In the genomic region with DNA sequence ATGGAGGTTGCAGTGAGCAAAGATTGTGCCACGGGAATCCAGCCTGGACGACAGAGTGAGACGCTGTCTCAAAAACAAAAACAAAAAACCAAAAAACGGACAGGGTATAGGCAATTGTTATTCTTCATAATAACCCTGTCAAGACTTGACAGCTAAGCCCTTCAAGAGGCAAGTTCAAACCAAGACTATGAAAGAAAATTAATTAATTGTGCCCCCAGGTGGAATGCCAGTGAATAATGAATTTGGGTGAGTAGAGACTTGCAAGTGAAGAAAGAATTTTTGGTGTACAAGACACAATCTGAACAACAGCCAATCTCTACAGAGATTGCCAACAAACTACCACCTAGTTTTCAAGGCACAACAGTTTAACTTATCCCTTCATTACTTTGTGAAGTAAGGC, we compare ENCODE assay signal across 2 cellular contexts.
TF ChIP-seq lines count a peak whose summit lies in the region.

No MANE protein-coding gene starts in this region.

TF ChIP-seq in GM23338, 12 proteins besides CTCF, POLR2A, EP300 and RAD21:
- no peak for TF ChIP-seq JUNB (IDR thresholded peaks at IDR 0.05; ENCODE audit: unreplicated experiment)
TF ChIP-seq in GM23338: peak in this region for 0.

TF ChIP-seq in GM12878, 131 proteins besides CTCF, POLR2A, EP300 and RAD21:
- TF ChIP-seq TBL1XR1 (IDR thresholded peaks at IDR 0.05; ENCODE audit: low read depth, low read length) (no peak), RUNX3 (IDR thresholded peaks at IDR 0.05; ENCODE audit: low read length) (no peak), SP1 (IDR thresholded peaks at IDR 0.05; ENCODE audit: low read depth, low read length) (no peak)
- TF ChIP-seq, protein P1, sequence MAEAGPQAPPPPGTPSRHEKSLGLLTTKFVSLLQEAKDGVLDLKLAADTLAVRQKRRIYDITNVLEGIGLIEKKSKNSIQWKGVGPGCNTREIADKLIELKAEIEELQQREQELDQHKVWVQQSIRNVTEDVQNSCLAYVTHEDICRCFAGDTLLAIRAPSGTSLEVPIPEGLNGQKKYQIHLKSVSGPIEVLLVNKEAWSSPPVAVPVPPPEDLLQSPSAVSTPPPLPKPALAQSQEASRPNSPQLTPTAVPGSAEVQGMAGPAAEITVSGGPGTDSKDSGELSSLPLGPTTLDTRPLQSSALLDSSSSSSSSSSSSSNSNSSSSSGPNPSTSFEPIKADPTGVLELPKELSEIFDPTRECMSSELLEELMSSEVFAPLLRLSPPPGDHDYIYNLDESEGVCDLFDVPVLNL (IDR thresholded peaks at IDR 0.05; ENCODE audit: low read depth, low read length): no peak
TF ChIP-seq in GM12878: peak in this region for 0.
